ENCODE assay signal across 20 cellular contexts in genomic region chr11:69479591-69480271, GRCh38. TPM values are rescaled to one million over a fixed set of nuclear protein-coding genes. Genes with fewer than 3 reads are reported as not detected.
DNase-seq lines count a peak whose midpoint lies in the region; ATAC-seq and TF ChIP-seq lines count a peak whose summit lies in the region.
"Had no signal": no experiment of that assay in that cellular context is flagged by ENCODE, and none has a peak within 500 bp of the region (broad histone marks: within the 10 kb centered on the region; RNA-seq: fewer than 3 reads in every experiment).

No MANE protein-coding gene starts in this region.

- H3K9me3 ChIP-seq in HCT116 (ENCODE audit: control insufficient read depth in 1 of 2, insufficient read depth in 1 of 2, low read depth in 1 of 2, low read length in 2 of 2) (no peaks in the 10 kb centered on the region), colonic mucosa (no peaks in the 10 kb centered on the region)
- H3K9me3 ChIP-seq: ovary had no signal

- H3K4me3 ChIP-seq in HCT116 (replicated peaks in 1 of 2; ENCODE audit: low read depth in 1 of 2, low read length in 2 of 2), result no peak overlapping the region
- H3K4me3 ChIP-seq in colonic mucosa, result peak overlapping the region; percentile 19
- H3K4me3 ChIP-seq: ovary, SK-N-MC had no signal

- no peaks in the 10 kb centered on the region for H3K9me3 Mint-ChIP-seq in natural killer cell treated with Interleukin-12 subunit alpha and Interleukin-12 subunit beta and Interleukin-15 and Interleukin-18, amount 100 ng/mL, for 72 hours
- H3K9me3 Mint-ChIP-seq in activated T-helper 2 cell treated with anti-CD3 and anti-CD28 coated beads, Interferon-gamma antibody, Interleukin-2, Interleukin-4, amounts not matched to agents 10 μg/mL and 5 μg/mL and 100 μg/mL, durations not matched to agents 14 hours and 24 hours and 36 hours, result no peaks in the 10 kb centered on the region
- H3K9me3 Mint-ChIP-seq: activated naive CD8-positive, alpha-beta T cell treated with anti-CD3 and anti-CD28 coated beads for 36 hours; effector memory CD8-positive, alpha-beta T cell had no signal

- no peak overlapping the region for H3K9ac ChIP-seq in HCT116 (ENCODE audit: low read length)
- H3K9ac ChIP-seq in colonic mucosa (ENCODE audit: low read depth in 2 of 2, low read length in 2 of 2), result peak overlapping the region; percentile 62 to 88

- POLR2A ChIA-PET in HCT116 (lab: Charles Lee), result no interaction called here

- intact Hi-C loops in HCT116 (cut with micrococcal nuclease), result no loop called here
- intact Hi-C loops in colonic mucosa (cut with DNase I), result no loop called here
- intact Hi-C loops in left colon (cut with DNase I, micrococcal nuclease), result no loop called here
- intact Hi-C loops in sciatic nerve (cut with DNase I), result no loop called here
- intact Hi-C loops in activated T-helper 2 cell treated with anti-CD3 and anti-CD28 coated beads, Interferon-gamma antibody, Interleukin-2, Interleukin-4, amounts not matched to agents 10 μg/mL and 5 μg/mL and 100 μg/mL, durations not matched to agents 14 hours and 24 hours and 36 hours (cut with micrococcal nuclease), result no loop called here

- peaks cover 0 to 15% of the 10 kb centered on the region in 2 experiments; a peak in 3 of 4 replicates for H3K4me1 ChIP-seq in HCT116 (ENCODE audit: control insufficient read depth in 1 of 2, insufficient read depth in 2 of 2, low read length in 2 of 2)
- no peaks in the 10 kb centered on the region for H3K4me1 ChIP-seq in colonic mucosa

- no peak for TF ChIP-seq POLR2A in HCT116 (IDR thresholded peaks at IDR 0.05; ENCODE audit: borderline replicate concordance, extremely low read depth, insufficient read depth, insufficient read length)

- CTCF ChIA-PET in HCT116 (lab: Charles Lee), result no interaction called here

- H3K4me1 Mint-ChIP-seq in natural killer cell treated with Interleukin-12 subunit alpha and Interleukin-12 subunit beta and Interleukin-15 and Interleukin-18, amount 100 ng/mL, for 72 hours (ENCODE audit: low read depth in 2 of 2), result no peaks in the 10 kb centered on the region
- H3K4me1 Mint-ChIP-seq in activated T-helper 2 cell treated with anti-CD3 and anti-CD28 coated beads, Interferon-gamma antibody, Interleukin-2, Interleukin-4, amounts not matched to agents 10 μg/mL and 5 μg/mL and 100 μg/mL, durations not matched to agents 14 hours and 24 hours and 36 hours (ENCODE audit: low read depth), result no peaks in the 10 kb centered on the region
- H3K4me1 Mint-ChIP-seq: activated naive CD8-positive, alpha-beta T cell treated with anti-CD3 and anti-CD28 coated beads for 36 hours had no signal

- no peak overlapping the region for H2AFZ ChIP-seq in HCT116 (ENCODE audit: low read depth, low read length, poor library complexity, severe bottlenecking)

- H3K27ac ChIP-seq in HCT116 (ENCODE audit: low read depth, low read length) (no peak overlapping the region), colonic mucosa (peak overlapping the region; percentile 89)
- H3K27ac ChIP-seq: ovary, SK-N-MC had no signal

- H3K27ac Mint-ChIP-seq in natural killer cell treated with Interleukin-12 subunit alpha and Interleukin-12 subunit beta and Interleukin-15 and Interleukin-18, amount 100 ng/mL, for 72 hours, result no peak overlapping the region
- no peak overlapping the region for H3K27ac Mint-ChIP-seq in activated T-helper 2 cell treated with anti-CD3 and anti-CD28 coated beads, Interferon-gamma antibody, Interleukin-2, Interleukin-4, amounts not matched to agents 10 μg/mL and 5 μg/mL and 100 μg/mL, durations not matched to agents 14 hours and 24 hours and 36 hours
- H3K27ac Mint-ChIP-seq: activated naive CD8-positive, alpha-beta T cell treated with anti-CD3 and anti-CD28 coated beads for 36 hours; effector memory CD8-positive, alpha-beta T cell had no signal

- peaks cover 0 to 2% of the 10 kb centered on the region in 2 donors for H3K27me3 Mint-ChIP-seq in natural killer cell treated with Interleukin-12 subunit alpha and Interleukin-12 subunit beta and Interleukin-15 and Interleukin-18, amount 100 ng/mL, for 72 hours
- no peaks in the 10 kb centered on the region for H3K27me3 Mint-ChIP-seq in activated T-helper 2 cell treated with anti-CD3 and anti-CD28 coated beads, Interferon-gamma antibody, Interleukin-2, Interleukin-4, amounts not matched to agents 10 μg/mL and 5 μg/mL and 100 μg/mL, durations not matched to agents 14 hours and 24 hours and 36 hours (ENCODE audit: low read depth)
- H3K27me3 Mint-ChIP-seq: activated naive CD8-positive, alpha-beta T cell treated with anti-CD3 and anti-CD28 coated beads for 36 hours had no signal

- H3K4me3 Mint-ChIP-seq in natural killer cell treated with Interleukin-12 subunit alpha and Interleukin-12 subunit beta and Interleukin-15 and Interleukin-18, amount 100 ng/mL, for 72 hours, result no peak overlapping the region
- H3K4me3 Mint-ChIP-seq in activated T-helper 2 cell treated with anti-CD3 and anti-CD28 coated beads, Interferon-gamma antibody, Interleukin-2, Interleukin-4, amounts not matched to agents 10 μg/mL and 5 μg/mL and 100 μg/mL, durations not matched to agents 14 hours and 24 hours and 36 hours (ENCODE audit: low read depth), result no peak overlapping the region
- H3K4me3 Mint-ChIP-seq: activated naive CD8-positive, alpha-beta T cell treated with anti-CD3 and anti-CD28 coated beads for 36 hours; effector memory CD8-positive, alpha-beta T cell had no signal

- TF ChIP-seq CTCF in HCT116 (IDR thresholded peaks at IDR 0.05 in 2 of 3, conservative IDR thresholded peaks at IDR 0.05 in 1 of 3; ENCODE audit: borderline replicate concordance in 1 of 3, insufficient read depth in 1 of 3, low read depth in 2 of 3, low read length in 2 of 3) (no peak), colonic mucosa (IDR thresholded peaks at IDR 0.05) (no peak)

- no peak for TF ChIP-seq RAD21 in HCT116 (IDR thresholded peaks at IDR 0.05; ENCODE audit: low read depth)

- RAD21 ChIA-PET in HCT116 (lab: Charles Lee; ENCODE audit: low non-redundant PET in 1 of 2, low total read pairs in 2 of 2, uncharacterized antibody in 2 of 2, unreplicated experiment in 2 of 2), result no interaction called here

- no peaks in the 10 kb centered on the region for H3K36me3 Mint-ChIP-seq in natural killer cell treated with Interleukin-12 subunit alpha and Interleukin-12 subunit beta and Interleukin-15 and Interleukin-18, amount 100 ng/mL, for 72 hours
- no peaks in the 10 kb centered on the region for H3K36me3 Mint-ChIP-seq in activated T-helper 2 cell treated with anti-CD3 and anti-CD28 coated beads, Interferon-gamma antibody, Interleukin-2, Interleukin-4, amounts not matched to agents 10 μg/mL and 5 μg/mL and 100 μg/mL, durations not matched to agents 14 hours and 24 hours and 36 hours (ENCODE audit: low read depth)
- H3K36me3 Mint-ChIP-seq: activated naive CD8-positive, alpha-beta T cell treated with anti-CD3 and anti-CD28 coated beads for 36 hours had no signal

- ATAC-seq in HCT116, result peak; percentile 32; the same call in 1 of the 2 replicates
- ATAC-seq in left colon, result peak; percentile 92
- ATAC-seq in sciatic nerve, result peak; percentile 15
- ATAC-seq in natural killer cell treated with Interleukin-12 subunit alpha and Interleukin-12 subunit beta and Interleukin-15 and Interleukin-18, amount 100 ng/mL, for 72 hours, result no peak
- no peak for ATAC-seq in HG02642 (IDR thresholded peaks at IDR 0.05; ENCODE audit: poor library complexity, unreplicated experiment)
- ATAC-seq in GM21381 (IDR thresholded peaks at IDR 0.05; ENCODE audit: unreplicated experiment), result no peak
- ATAC-seq: effector memory CD8-positive, alpha-beta T cell had no signal

- BruUV-seq in HCT116 (replicated peaks; lab: Mats Ljungman, UMichigan), result no TSS peak

- H3K27me3 ChIP-seq in HCT116 (ENCODE audit: insufficient read depth, low read length) (no peaks in the 10 kb centered on the region), colonic mucosa (no peaks in the 10 kb centered on the region)
- H3K27me3 ChIP-seq: ovary had no signal

- H3K4me2 ChIP-seq in HCT116 (ENCODE audit: low read length), result peak overlapping the region; percentile 33

- no peaks in the 10 kb centered on the region for H3K79me2 ChIP-seq in HCT116 (ENCODE audit: insufficient read depth, low read length)

- DNase-seq in HCT116 (ENCODE audit: low read depth, low spot score) (no peak), colonic mucosa (peak; percentile 95), left colon (peak; percentile 90 to 95), sciatic nerve (ENCODE audit: low spot score) (no peak)
- DNase-seq in natural killer cell treated with Interleukin-12 subunit alpha and Interleukin-12 subunit beta and Interleukin-15 and Interleukin-18, amount 100 ng/mL, for 72 hours (ENCODE audit: low spot score), result no peak
- DNase-seq in activated T-helper 2 cell treated with anti-CD3 and anti-CD28 coated beads, Interferon-gamma antibody, Interleukin-2, Interleukin-4, amounts not matched to agents 10 μg/mL and 5 μg/mL and 100 μg/mL, durations not matched to agents 14 hours and 24 hours and 36 hours (ENCODE audit: low spot score), result no peak
- DNase-seq: activated CD4-positive, alpha-beta T cell treated with anti-CD3 and anti-CD28 coated beads, Interleukin-2, amount 50 U/mL, for 1 hour; activated naive CD8-positive, alpha-beta T cell treated with anti-CD3 and anti-CD28 coated beads for 36 hours; activated T-cell treated with anti-CD3 and anti-CD28 coated beads, Interleukin-2, amount 50 U/mL, for 1 hour; caudate nucleus; effector memory CD8-positive, alpha-beta T cell; GF-D8; HCEC 1CT; mesendoderm; NCI-H1092; ovary had no signal

- no peaks in the 10 kb centered on the region for H4K20me1 ChIP-seq in HCT116 (ENCODE audit: insufficient read depth)

- H3K36me3 ChIP-seq in HCT116 (ENCODE audit: control insufficient read depth in 1 of 2, insufficient read depth in 2 of 2, low read length in 2 of 2) (no peaks in the 10 kb centered on the region), colonic mucosa (no peaks in the 10 kb centered on the region)
- H3K36me3 ChIP-seq: ovary had no signal

- H3K9me2 ChIP-seq in HCT116 (ENCODE audit: insufficient read depth), result no peaks in the 10 kb centered on the region

TF ChIP-seq in HCT116, 20 proteins besides CTCF, POLR2A, EP300 and RAD21 (continues in another document):
- no peak for TF ChIP-seq TCF7L2 (IDR thresholded peaks at IDR 0.05; ENCODE audit: borderline replicate concordance, extremely low read depth, insufficient read depth, insufficient read length)
- TF ChIP-seq ELF1 (IDR thresholded peaks at IDR 0.05; ENCODE audit: borderline replicate concordance, low read depth), result no peak
- no peak for TF ChIP-seq CBX3 (IDR thresholded peaks at IDR 0.05; ENCODE audit: low read depth)
- no peak for TF ChIP-seq POLR2AphosphoS5 (IDR thresholded peaks at IDR 0.05; ENCODE audit: low read depth, low read length)
- no peak for TF ChIP-seq EGR1 (IDR thresholded peaks at IDR 0.05; ENCODE audit: low read depth)
- TF ChIP-seq CEBPB (IDR thresholded peaks at IDR 0.05; ENCODE audit: low read depth), result no peak

RNA-seq across cellular contexts. Expression of gene LINC01488, which starts 1.7 kb away (rescaled TPM):
- not detected for total RNA-seq in HCT116 (2021; ENCODE audit: unreplicated experiment)
- not detected in 2 replicates for polyA plus RNA-seq in HCT116 (2012)
- total RNA-seq in colonic mucosa, result not detected
- total RNA-seq in left colon, result not detected
- not detected for total RNA-seq in sciatic nerve
- total RNA-seq in natural killer cell treated with Interleukin-12 subunit alpha and Interleukin-12 subunit beta and Interleukin-15 and Interleukin-18, amount 100 ng/mL, for 72 hours, result not detected
- total RNA-seq in activated T-helper 2 cell treated with anti-CD3 and anti-CD28 coated beads, Interferon-gamma antibody, Interleukin-2, Interleukin-4, amounts not matched to agents 10 μg/mL and 5 μg/mL and 100 μg/mL, durations not matched to agents 14 hours and 24 hours and 36 hours, result not detected in 2 replicates
- total RNA-seq: activated naive CD8-positive, alpha-beta T cell treated with anti-CD3 and anti-CD28 coated beads for 36 hours; frontal cortex; ovary had no signal
- polyA plus RNA-seq: ovary had no signal

Comparison
In these comparisons a context has a peak if more than half of its experiments do, and no peak if none do; other contexts are left out.
1. ATAC-seq: peak in HCT116 (single experiment), left colon (single experiment) and sciatic nerve (single experiment); none in natural killer cell treated with Interleukin-12 subunit alpha and Interleukin-12 subunit beta and Interleukin-15 and Interleukin-18, amount 100 ng/mL, for 72 hours (0 of 2), HG02642 (single experiment) and GM21381 (single experiment).
2. DNase-seq: peak in colonic mucosa (single experiment) and left colon (2 of 2); none in HCT116 (single experiment), sciatic nerve (single experiment), natural killer cell treated with Interleukin-12 subunit alpha and Interleukin-12 subunit beta and Interleukin-15 and Interleukin-18, amount 100 ng/mL, for 72 hours (single experiment) and activated T-helper 2 cell treated with anti-CD3 and anti-CD28 coated beads, Interferon-gamma antibody, Interleukin-2, Interleukin-4, amounts not matched to agents 10 μg/mL and 5 μg/mL and 100 μg/mL, durations not matched to agents 14 hours and 24 hours and 36 hours (single experiment).